Comparison of ENCODE assay signal across 9 cellular contexts in the genomic region with DNA sequence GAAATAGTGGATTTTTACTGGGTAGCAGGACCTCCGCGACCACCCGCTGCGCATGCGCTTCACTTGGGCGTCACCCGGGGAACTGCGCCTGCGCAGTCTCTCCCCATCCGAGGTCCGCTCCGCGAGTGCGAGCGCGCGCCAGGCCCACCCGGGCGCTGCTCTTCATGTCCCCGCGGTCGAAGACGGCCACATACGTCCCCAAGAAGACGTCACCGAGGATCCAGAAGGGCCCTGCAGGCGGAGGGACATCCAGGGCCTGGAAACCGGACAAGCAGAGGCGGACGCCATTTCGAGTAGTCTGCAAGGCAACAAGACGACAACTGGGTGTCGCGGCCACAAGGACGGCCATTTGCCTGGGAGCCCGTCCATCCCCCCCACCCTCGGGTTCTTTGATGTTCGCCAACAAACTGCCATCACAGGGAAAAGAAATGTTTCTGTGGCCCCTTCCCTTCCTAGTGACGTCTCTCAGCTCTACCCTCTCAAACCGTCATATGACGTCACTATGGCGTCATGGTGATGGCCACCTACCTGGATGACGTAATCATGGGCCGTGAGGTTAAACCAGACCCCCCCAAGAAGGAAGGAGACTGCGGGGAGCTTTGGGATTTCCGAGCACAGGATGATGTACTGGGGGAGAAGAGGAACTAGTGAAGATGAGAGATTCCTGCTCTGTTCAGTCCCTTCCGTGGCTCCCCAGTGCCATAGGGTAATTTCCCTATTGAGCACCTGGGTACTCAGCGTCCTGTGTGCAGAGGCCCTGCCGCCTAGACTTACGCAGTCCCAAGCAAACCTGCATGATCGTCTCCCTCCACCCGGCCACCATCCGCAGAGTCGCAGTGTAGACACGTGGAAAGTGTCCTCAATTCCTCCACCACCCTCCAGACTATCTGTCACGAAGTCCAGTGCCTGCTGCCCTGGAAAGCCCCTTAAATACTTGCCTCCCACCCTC. TPM values are rescaled to one million over a fixed set of nuclear protein-coding genes. Genes with fewer than 3 reads are reported as not detected.
DNase-seq lines count a peak whose midpoint lies in the region; ATAC-seq, FAIRE-seq and TF ChIP-seq lines count a peak whose summit lies in the region.
"Had no signal": no experiment of that assay in that cellular context is flagged by ENCODE, and none has a peak within 500 bp of the region (broad histone marks: within the 10 kb centered on the region; RNA-seq: fewer than 3 reads in every experiment).

No MANE protein-coding gene starts in this region.

- H3K79me2 ChIP-seq in GM23248 (ENCODE audit: insufficient read depth) = no peaks in the 10 kb centered on the region
- no peaks in the 10 kb centered on the region for H3K79me2 ChIP-seq in HepG2 (ENCODE audit: insufficient read depth, low read length)

- POLR2A ChIA-PET in HepG2 (lab: Yijun Ruan, JAX) = interaction anchor here (1.2 kb wide), 1 partner anchor 9 kb away, joined by 3 read pairs; no protein-coding TSS in a partner anchor

- in situ Hi-C loops in GM23248 (cut with MboI) (loop anchor here (25.0 kb wide), 2 partner anchors 429 to 554 kb away; a partner anchor contains a TSS), astrocyte of the cerebellum (cut with HindIII; ENCODE audit: low sequenced_read_pairs) (no loop called here), HepG2 (cut with HindIII; ENCODE audit: extremely low pct_ligation_motif_present, low pct_unique_long_range_greater_than_20kb) (loop anchor here (25.0 kb wide), 1 partner anchor 429 kb away; a partner anchor contains a TSS)

- H4K20me1 ChIP-seq in GM23248 (ENCODE audit: insufficient read depth) (no peaks in the 10 kb centered on the region), HepG2 (ENCODE audit: insufficient read depth, low read length) (no peaks in the 10 kb centered on the region)

- TF ChIP-seq EP300 in HepG2 (IDR thresholded peaks at IDR 0.05; ENCODE audit: low read depth in 2 of 2, low read length in 2 of 2) (no peak), HepG2 (CRISPR knock-in tag; IDR thresholded peaks at IDR 0.05; ENCODE audit: borderline replicate concordance) (no peak)

- no peaks in the 10 kb centered on the region for H3K9me2 ChIP-seq in GM23248 (ENCODE audit: insufficient read depth)

- H3K4me2 ChIP-seq in GM23248 (ENCODE audit: unreplicated experiment) (no peak overlapping the region), HepG2 (ENCODE audit: low read depth, low read length) (no peak overlapping the region)

- no peak for TF ChIP-seq POLR2A in HepG2 (IDR thresholded peaks at IDR 0.05; ENCODE audit: insufficient read depth in 1 of 2, low read depth in 2 of 2, low read length in 2 of 2)

- no peaks in the 10 kb centered on the region for H3K4me1 ChIP-seq in GM23248 (ENCODE audit: insufficient read depth)
- peaks cover 11% of the 10 kb centered on the region; the same call in 1 of the 2 replicates for H3K4me1 ChIP-seq in HepG2 (ENCODE audit: insufficient read depth, low read length)

- intact Hi-C loops in HepG2 (cut with micrococcal nuclease; ENCODE audit: unreplicated experiment) = no loop called here

- no peak for TF ChIP-seq RAD21 in HepG2 (CRISPR knock-in tag; IDR thresholded peaks at IDR 0.05)

- no peak overlapping the region for H3K9ac ChIP-seq in GM23248
- no peak overlapping the region for H3K9ac ChIP-seq in HepG2 (ENCODE audit: insufficient read depth, low read depth, low read length)

- H3K9me3 ChIP-seq in GM23248 (ENCODE audit: low read depth) = no peaks in the 10 kb centered on the region
- H3K9me3 ChIP-seq in HepG2 (ENCODE audit: low read length) = no peaks in the 10 kb centered on the region

- H3K27me3 ChIP-seq in GM23248 (replicated peaks; ENCODE audit: insufficient read depth) (no peaks in the 10 kb centered on the region), HepG2 (ENCODE audit: control insufficient read depth in 1 of 2, insufficient read depth in 2 of 2, low read length in 2 of 2) (no peaks in the 10 kb centered on the region)

- DNase-seq in GM23248 = peak; percentile 17
- DNase-seq in T-helper 2 cell treated with Interferon-gamma antibody and Interleukin-4, amounts not matched to agents 5 μg/mL and 100 μg/mL, for 36 hours (ENCODE audit: low spot score) = peak; percentile 82
- no peak for DNase-seq in astrocyte of the cerebellum (ENCODE audit: low read depth)
- DNase-seq in HepG2 (ENCODE audit: low spot score) = no peak
- DNase-seq in stimulated activated CD8-positive, alpha-beta memory T cell treated with anti-CD3 and anti-CD28 coated beads, Interleukin-12 subunit alpha, Interleukin-12 subunit beta, amount 100 ng/mL, for 24 hours (ENCODE audit: extremely low read depth) = peak; percentile 42
- no peak for DNase-seq in NCI-H2107 treated with DMSO at 0.1 percent for 48 hours (lab: John Stamatoyannopoulos, UW; ENCODE audit: unreplicated experiment)
- no peak for DNase-seq in Kasumi-1 (lab: John Stamatoyannopoulos, UW)

- TF ChIP-seq CTCF in 22Rv1 (IDR thresholded peaks at IDR 0.05) (no peak), astrocyte of the cerebellum (IDR thresholded peaks at IDR 0.05; ENCODE audit: low read depth, low read length, missing control alignments) (no peak), HepG2 (CRISPR knock-in tag; IDR thresholded peaks at IDR 0.05) (no peak)

- H3K36me3 ChIP-seq in GM23248 (ENCODE audit: low read depth) (no peaks in the 10 kb centered on the region), HepG2 (replicated peaks in 1 of 2; ENCODE audit: control insufficient read depth in 1 of 2, insufficient read depth in 2 of 2, low read length in 2 of 2) (no peaks in the 10 kb centered on the region)

- no peaks in the 10 kb centered on the region for H3K27me3 Mint-ChIP-seq in T-helper 2 cell treated with Interferon-gamma antibody and Interleukin-4, amounts not matched to agents 5 μg/mL and 100 μg/mL, for 36 hours (ENCODE audit: low read depth)

- H3K27ac Mint-ChIP-seq in T-helper 2 cell treated with Interferon-gamma antibody and Interleukin-4, amounts not matched to agents 5 μg/mL and 100 μg/mL, for 36 hours = peak overlapping the region; percentile 98

- H3K36me3 Mint-ChIP-seq in T-helper 2 cell treated with Interferon-gamma antibody and Interleukin-4, amounts not matched to agents 5 μg/mL and 100 μg/mL, for 36 hours (ENCODE audit: low read depth) = peaks cover 2% of the 10 kb centered on the region

- H3K4me3 Mint-ChIP-seq in T-helper 2 cell treated with Interferon-gamma antibody and Interleukin-4, amounts not matched to agents 5 μg/mL and 100 μg/mL, for 36 hours = peak overlapping the region; percentile 92

- WGBS in GM23248 (ENCODE audit: low coverage in 1 of 2, low lambda C conversion rate in 2 of 2, missing lambda C conversion rate in 2 of 2), 2 experiments = 63 to 65% methylated on average over 45 to 56 of the region's 56 CpGs
- WGBS in HepG2 (ENCODE audit: low lambda C conversion rate) = 70% methylated on average over 49 of the region's 56 CpGs

- H3K4me3 ChIP-seq in GM23248 = 0 out of 2 replicates have a peak overlapping the region, but pooled peaks have one; percentile 32
- H3K4me3 ChIP-seq in astrocyte of the cerebellum (ENCODE audit: low read depth, low read length) = peak overlapping the region; percentile 27
- H3K4me3 ChIP-seq in HepG2 (replicated peaks in 1 of 3; ENCODE audit: insufficient read depth in 1 of 3, low read depth in 2 of 3, low read length in 3 of 3) = no peak overlapping the region

- CTCF ChIA-PET in HepG2 (lab: Yijun Ruan, JAX; ENCODE audit: low intra/inter-chr PET ratio, low total read pairs) = no interaction called here

- H3K9me3 Mint-ChIP-seq in T-helper 2 cell treated with Interferon-gamma antibody and Interleukin-4, amounts not matched to agents 5 μg/mL and 100 μg/mL, for 36 hours = no peaks in the 10 kb centered on the region

- no peak for FAIRE-seq in HepG2 (lab: Jason Lieb, UNC)
- FAIRE-seq: G401.6 had no signal

- ATAC-seq in HepG2 = no peak

- H3K4me1 Mint-ChIP-seq in T-helper 2 cell treated with Interferon-gamma antibody and Interleukin-4, amounts not matched to agents 5 μg/mL and 100 μg/mL, for 36 hours (ENCODE audit: low read depth) = peaks cover 40% of the 10 kb centered on the region

- H3K27ac ChIP-seq in 22Rv1 (peak overlapping the region; percentile 78), GM23248 (no peak overlapping the region), HepG2 (ENCODE audit: extremely low read length, insufficient read depth, low read length) (no peak overlapping the region)

- BruUV-seq in HepG2 (replicated peaks; lab: Mats Ljungman, UMichigan) = no TSS peak

- peak overlapping the region; percentile 41; the same call in 1 of the 2 replicates for H2AFZ ChIP-seq in GM23248
- H2AFZ ChIP-seq in HepG2 (ENCODE audit: low read length) = no peak overlapping the region

- H3F3A ChIP-seq in GM23248 (ENCODE audit: insufficient read depth) = no peaks in the 10 kb centered on the region

RNA-seq across cellular contexts. Expression of a gene that starts 6.7 kb away (rescaled TPM):
- total RNA-seq in GM23248 (2014; rRNA removed; shearing (Covaris generic)) = 0.32 and 0.51 TPM in 2 replicates
- polyA plus RNA-seq in GM23248 (2016; fragmentation: Nextera tagmentation; extraction: Ambion mirVana) = 0.15 and 0.38 TPM in 2 replicates
- not detected in 2 replicates for total RNA-seq in HepG2 (2016; rRNA removed; fragmentation: Illumina TruSeq; extraction: Trizol)
- not detected in 2 replicates for total RNA-seq in HepG2 (2016; cell fraction: cytosol; rRNA removed; fragmentation: Illumina TruSeq; extraction: Trizol; ENCODE audit: low read depth)
- total RNA-seq in HepG2 (2016; cell fraction: insoluble cytoplasmic fraction; rRNA removed; fragmentation: Illumina TruSeq; extraction: Trizol) = not detected in 2 replicates
- total RNA-seq in HepG2 (2016; cell fraction: membrane; rRNA removed; fragmentation: Illumina TruSeq; extraction: Trizol) = not detected in 2 replicates
- not detected in 2 replicates for total RNA-seq in HepG2 (2016; cell fraction: nucleus; rRNA removed; fragmentation: Illumina TruSeq; extraction: Trizol)
- not detected in 2 replicates for polyA plus RNA-seq in HepG2 (2011; rRNA removed)
- polyA plus RNA-seq in HepG2 (2011; cell fraction: cytosol; rRNA removed) = not detected in 2 replicates
- 0.10 and 0.14 TPM in 2 replicates for polyA plus RNA-seq in HepG2 (2011; cell fraction: nucleus; rRNA removed)
- 0.05 and 0.16 TPM in 2 replicates for polyA plus RNA-seq in HepG2 (2012)
- not detected in 2 replicates for polyA plus RNA-seq in HepG2 (2016; cell fraction: cytosol; fragmentation: Illumina TruSeq; extraction: Trizol; ENCODE audit: low read depth)
- polyA plus RNA-seq in HepG2 (2016; cell fraction: insoluble cytoplasmic fraction; fragmentation: Illumina TruSeq; extraction: Trizol; ENCODE audit: low read depth) = not detected in 2 replicates
- not detected in 2 replicates for polyA plus RNA-seq in HepG2 (2016; cell fraction: membrane; fragmentation: Illumina TruSeq; extraction: Trizol; ENCODE audit: low read depth)
- polyA plus RNA-seq in HepG2 (2016; cell fraction: nucleus; fragmentation: Illumina TruSeq; extraction: Trizol; ENCODE audit: insufficient read depth, low read depth) = not detected in 2 replicates
- polyA minus RNA-seq in HepG2 (2011; rRNA and poly(A)+ RNA removed; ENCODE audit: low replicate concordance) = not detected in 2 replicates
- polyA minus RNA-seq in HepG2 (2011; cell fraction: cytosol; rRNA and poly(A)+ RNA removed) = not detected in 2 replicates
- not detected in 2 replicates for polyA minus RNA-seq in HepG2 (2011; cell fraction: nucleus; rRNA and poly(A)+ RNA removed)

RNA-seq across cellular contexts. Expression of a gene that starts 17.5 kb away (rescaled TPM):
- total RNA-seq in GM23248 (2014; rRNA removed; shearing (Covaris generic)) = 96.6 and 140 TPM in 2 replicates
- 102 and 109 TPM in 2 replicates for polyA plus RNA-seq in GM23248 (2016; fragmentation: Nextera tagmentation; extraction: Ambion mirVana)
- 11.7 and 13.5 TPM in 2 replicates for total RNA-seq in HepG2 (2016; rRNA removed; fragmentation: Illumina TruSeq; extraction: Trizol)
- 1.7 and 2.8 TPM in 2 replicates for total RNA-seq in HepG2 (2016; cell fraction: cytosol; rRNA removed; fragmentation: Illumina TruSeq; extraction: Trizol; ENCODE audit: low read depth)
- total RNA-seq in HepG2 (2016; cell fraction: insoluble cytoplasmic fraction; rRNA removed; fragmentation: Illumina TruSeq; extraction: Trizol) = 11.7 and 13.1 TPM in 2 replicates
- 5.8 and 8.2 TPM in 2 replicates for total RNA-seq in HepG2 (2016; cell fraction: membrane; rRNA removed; fragmentation: Illumina TruSeq; extraction: Trizol)
- total RNA-seq in HepG2 (2016; cell fraction: nucleus; rRNA removed; fragmentation: Illumina TruSeq; extraction: Trizol) = 7.5 and 8.1 TPM in 2 replicates
- polyA plus RNA-seq in HepG2 (2011; rRNA removed) = 10.3 and 15.9 TPM in 2 replicates
- 10.6 and 16.6 TPM in 2 replicates for polyA plus RNA-seq in HepG2 (2011; cell fraction: cytosol; rRNA removed)
- 35.4 and 44.9 TPM in 2 replicates for polyA plus RNA-seq in HepG2 (2011; cell fraction: nucleus; rRNA removed)
- 8.7 and 11.8 TPM in 2 replicates for polyA plus RNA-seq in HepG2 (2012)
- 1.6 and 2.2 TPM in 2 replicates for polyA plus RNA-seq in HepG2 (2016; cell fraction: cytosol; fragmentation: Illumina TruSeq; extraction: Trizol; ENCODE audit: low read depth)
- 12.2 and 13.2 TPM in 2 replicates for polyA plus RNA-seq in HepG2 (2016; cell fraction: insoluble cytoplasmic fraction; fragmentation: Illumina TruSeq; extraction: Trizol; ENCODE audit: low read depth)
- polyA plus RNA-seq in HepG2 (2016; cell fraction: membrane; fragmentation: Illumina TruSeq; extraction: Trizol; ENCODE audit: low read depth) = 4.7 and 5.2 TPM in 2 replicates
- polyA plus RNA-seq in HepG2 (2016; cell fraction: nucleus; fragmentation: Illumina TruSeq; extraction: Trizol; ENCODE audit: insufficient read depth, low read depth) = 17.3 and 19.8 TPM in 2 replicates
- 20.5 and 64.7 TPM in 2 replicates for polyA minus RNA-seq in HepG2 (2011; rRNA and poly(A)+ RNA removed; ENCODE audit: low replicate concordance)
- 7.3 and 8.6 TPM in 2 replicates for polyA minus RNA-seq in HepG2 (2011; cell fraction: cytosol; rRNA and poly(A)+ RNA removed)
- 14.4 and 16.1 TPM in 2 replicates for polyA minus RNA-seq in HepG2 (2011; cell fraction: nucleus; rRNA and poly(A)+ RNA removed)

RNA-seq across cellular contexts. Expression of a gene that starts 25.4 kb away (rescaled TPM):
- 15.6 and 18.3 TPM in 2 replicates for total RNA-seq in GM23248 (2014; rRNA removed; shearing (Covaris generic))
- 12.6 and 13.7 TPM in 2 replicates for polyA plus RNA-seq in GM23248 (2016; fragmentation: Nextera tagmentation; extraction: Ambion mirVana)
- 39.5 and 54.0 TPM in 2 replicates for total RNA-seq in HepG2 (2016; rRNA removed; fragmentation: Illumina TruSeq; extraction: Trizol)
- 15.4 and 20.6 TPM in 2 replicates for total RNA-seq in HepG2 (2016; cell fraction: cytosol; rRNA removed; fragmentation: Illumina TruSeq; extraction: Trizol; ENCODE audit: low read depth)
- total RNA-seq in HepG2 (2016; cell fraction: insoluble cytoplasmic fraction; rRNA removed; fragmentation: Illumina TruSeq; extraction: Trizol) = 36.3 and 68.3 TPM in 2 replicates
- total RNA-seq in HepG2 (2016; cell fraction: membrane; rRNA removed; fragmentation: Illumina TruSeq; extraction: Trizol) = 13.4 and 21.6 TPM in 2 replicates
- total RNA-seq in HepG2 (2016; cell fraction: nucleus; rRNA removed; fragmentation: Illumina TruSeq; extraction: Trizol) = 45.6 and 51.7 TPM in 2 replicates
- 17.4 and 18.6 TPM in 2 replicates for polyA plus RNA-seq in HepG2 (2011; rRNA removed)
- polyA plus RNA-seq in HepG2 (2011; cell fraction: cytosol; rRNA removed) = 8.8 and 21.4 TPM in 2 replicates
- polyA plus RNA-seq in HepG2 (2011; cell fraction: nucleus; rRNA removed) = 130 and 225 TPM in 2 replicates
- polyA plus RNA-seq in HepG2 (2012) = 15.4 and 19.9 TPM in 2 replicates
- 6.4 and 7.1 TPM in 2 replicates for polyA plus RNA-seq in HepG2 (2016; cell fraction: cytosol; fragmentation: Illumina TruSeq; extraction: Trizol; ENCODE audit: low read depth)
- 26.1 and 31.2 TPM in 2 replicates for polyA plus RNA-seq in HepG2 (2016; cell fraction: insoluble cytoplasmic fraction; fragmentation: Illumina TruSeq; extraction: Trizol; ENCODE audit: low read depth)
- 9.7 and 12.0 TPM in 2 replicates for polyA plus RNA-seq in HepG2 (2016; cell fraction: membrane; fragmentation: Illumina TruSeq; extraction: Trizol; ENCODE audit: low read depth)
- 109 and 111 TPM in 2 replicates for polyA plus RNA-seq in HepG2 (2016; cell fraction: nucleus; fragmentation: Illumina TruSeq; extraction: Trizol; ENCODE audit: insufficient read depth, low read depth)
- 74.3 and 134 TPM in 2 replicates for polyA minus RNA-seq in HepG2 (2011; rRNA and poly(A)+ RNA removed; ENCODE audit: low replicate concordance)
- 24.6 and 41.4 TPM in 2 replicates for polyA minus RNA-seq in HepG2 (2011; cell fraction: cytosol; rRNA and poly(A)+ RNA removed)
- 12.1 and 19.6 TPM in 2 replicates for polyA minus RNA-seq in HepG2 (2011; cell fraction: nucleus; rRNA and poly(A)+ RNA removed)

RNA-seq across cellular contexts. Expression of a gene that starts 29.6 kb away (rescaled TPM):
- under 0.01 and 0.13 TPM in 2 replicates for total RNA-seq in GM23248 (2014; rRNA removed; shearing (Covaris generic))
- polyA plus RNA-seq in GM23248 (2016; fragmentation: Nextera tagmentation; extraction: Ambion mirVana) = 0.04 TPM in 1 of 2 replicates, not detected in the other
- total RNA-seq in HepG2 (2016; rRNA removed; fragmentation: Illumina TruSeq; extraction: Trizol) = 0.24 and 0.29 TPM in 2 replicates
- 0.09 and 0.20 TPM in 2 replicates for total RNA-seq in HepG2 (2016; cell fraction: cytosol; rRNA removed; fragmentation: Illumina TruSeq; extraction: Trizol; ENCODE audit: low read depth)
- 0.10 and 0.35 TPM in 2 replicates for total RNA-seq in HepG2 (2016; cell fraction: insoluble cytoplasmic fraction; rRNA removed; fragmentation: Illumina TruSeq; extraction: Trizol)
- total RNA-seq in HepG2 (2016; cell fraction: membrane; rRNA removed; fragmentation: Illumina TruSeq; extraction: Trizol) = 0.34 TPM in 2 replicates
- total RNA-seq in HepG2 (2016; cell fraction: nucleus; rRNA removed; fragmentation: Illumina TruSeq; extraction: Trizol) = 0.66 and 0.81 TPM in 2 replicates
- polyA plus RNA-seq in HepG2 (2011; rRNA removed) = 1.6 and 1.7 TPM in 2 replicates
- polyA plus RNA-seq in HepG2 (2011; cell fraction: cytosol; rRNA removed) = 0.29 and 0.46 TPM in 2 replicates
- polyA plus RNA-seq in HepG2 (2011; cell fraction: nucleus; rRNA removed) = 13.3 and 15.9 TPM in 2 replicates
- 2.6 and 3.4 TPM in 2 replicates for polyA plus RNA-seq in HepG2 (2012)
- 0.17 and 0.27 TPM in 2 replicates for polyA plus RNA-seq in HepG2 (2016; cell fraction: cytosol; fragmentation: Illumina TruSeq; extraction: Trizol; ENCODE audit: low read depth)
- 1.1 and 1.3 TPM in 2 replicates for polyA plus RNA-seq in HepG2 (2016; cell fraction: insoluble cytoplasmic fraction; fragmentation: Illumina TruSeq; extraction: Trizol; ENCODE audit: low read depth)
- polyA plus RNA-seq in HepG2 (2016; cell fraction: membrane; fragmentation: Illumina TruSeq; extraction: Trizol; ENCODE audit: low read depth) = 0.78 and 1.2 TPM in 2 replicates
- 9.8 and 11.7 TPM in 2 replicates for polyA plus RNA-seq in HepG2 (2016; cell fraction: nucleus; fragmentation: Illumina TruSeq; extraction: Trizol; ENCODE audit: insufficient read depth, low read depth)
- 4.0 TPM in 1 of 2 replicates, not detected in the other for polyA minus RNA-seq in HepG2 (2011; rRNA and poly(A)+ RNA removed; ENCODE audit: low replicate concordance)
- 0.62 and 0.79 TPM in 2 replicates for polyA minus RNA-seq in HepG2 (2011; cell fraction: cytosol; rRNA and poly(A)+ RNA removed)
- 4.2 and 4.6 TPM in 2 replicates for polyA minus RNA-seq in HepG2 (2011; cell fraction: nucleus; rRNA and poly(A)+ RNA removed)

RNA-seq across cellular contexts. Expression of a gene that starts 60.0 kb away (rescaled TPM):
- not detected in 2 replicates for total RNA-seq in GM23248 (2014; rRNA removed; shearing (Covaris generic))
- not detected in 2 replicates for polyA plus RNA-seq in GM23248 (2016; fragmentation: Nextera tagmentation; extraction: Ambion mirVana)
- 0.04 TPM in 1 of 2 replicates, not detected in the other for total RNA-seq in HepG2 (2016; rRNA removed; fragmentation: Illumina TruSeq; extraction: Trizol)
- total RNA-seq in HepG2 (2016; cell fraction: cytosol; rRNA removed; fragmentation: Illumina TruSeq; extraction: Trizol; ENCODE audit: low read depth) = not detected in 2 replicates
- total RNA-seq in HepG2 (2016; cell fraction: insoluble cytoplasmic fraction; rRNA removed; fragmentation: Illumina TruSeq; extraction: Trizol) = 0.13 and 0.15 TPM in 2 replicates
- not detected in 2 replicates for total RNA-seq in HepG2 (2016; cell fraction: membrane; rRNA removed; fragmentation: Illumina TruSeq; extraction: Trizol)
- not detected in 2 replicates for total RNA-seq in HepG2 (2016; cell fraction: nucleus; rRNA removed; fragmentation: Illumina TruSeq; extraction: Trizol)
- polyA plus RNA-seq in HepG2 (2011; rRNA removed) = 0.04 TPM in 1 of 2 replicates, not detected in the other
- polyA plus RNA-seq in HepG2 (2011; cell fraction: cytosol; rRNA removed) = not detected in 2 replicates
- polyA plus RNA-seq in HepG2 (2011; cell fraction: nucleus; rRNA removed) = 0.21 TPM in 1 of 2 replicates, not detected in the other
- not detected in 2 replicates for polyA plus RNA-seq in HepG2 (2012)
- polyA plus RNA-seq in HepG2 (2016; cell fraction: cytosol; fragmentation: Illumina TruSeq; extraction: Trizol; ENCODE audit: low read depth) = 0.10 TPM in 1 of 2 replicates, not detected in the other
- polyA plus RNA-seq in HepG2 (2016; cell fraction: insoluble cytoplasmic fraction; fragmentation: Illumina TruSeq; extraction: Trizol; ENCODE audit: low read depth) = not detected in 2 replicates
- 0.07 TPM in 1 of 2 replicates, not detected in the other for polyA plus RNA-seq in HepG2 (2016; cell fraction: membrane; fragmentation: Illumina TruSeq; extraction: Trizol; ENCODE audit: low read depth)
- 0.53 TPM in 1 of 2 replicates, not detected in the other for polyA plus RNA-seq in HepG2 (2016; cell fraction: nucleus; fragmentation: Illumina TruSeq; extraction: Trizol; ENCODE audit: insufficient read depth, low read depth)
- polyA minus RNA-seq in HepG2 (2011; rRNA and poly(A)+ RNA removed; ENCODE audit: low replicate concordance) = 0.51 TPM in 1 of 2 replicates, not detected in the other
- polyA minus RNA-seq in HepG2 (2011; cell fraction: cytosol; rRNA and poly(A)+ RNA removed) = not detected in 2 replicates
- not detected in 2 replicates for polyA minus RNA-seq in HepG2 (2011; cell fraction: nucleus; rRNA and poly(A)+ RNA removed)

Comparison
In these comparisons a context has a peak if more than half of its experiments do, and no peak if none do; other contexts are left out.
1. DNase-seq: peak in GM23248 (single experiment), T-helper 2 cell treated with Interferon-gamma antibody and Interleukin-4, amounts not matched to agents 5 μg/mL and 100 μg/mL, for 36 hours (single experiment) and stimulated activated CD8-positive, alpha-beta memory T cell treated with anti-CD3 and anti-CD28 coated beads, Interleukin-12 subunit alpha, Interleukin-12 subunit beta, amount 100 ng/mL, for 24 hours (single experiment); none in astrocyte of the cerebellum (single experiment), HepG2 (single experiment), NCI-H2107 treated with DMSO at 0.1 percent for 48 hours (single experiment) and Kasumi-1 (0 of 2).
2. H3K4me3 ChIP-seq: peak in GM23248 (single experiment) and astrocyte of the cerebellum (single experiment); none in HepG2 (0 of 3).